Comparison of ENCODE assay signal across 8 cellular contexts in genomic region chr14:61320806-61321384, GRCh38. TPM values are rescaled to one million over a fixed set of nuclear protein-coding genes. Genes with fewer than 3 reads are reported as not detected.
DNase-seq lines count a peak whose midpoint lies in the region; ATAC-seq and TF ChIP-seq lines count a peak whose summit lies in the region.

No MANE protein-coding gene starts in this region.

- no peaks in the 10 kb centered on the region for H3K36me3 Mint-ChIP-seq in neural crest cell (ENCODE audit: low read depth)

- peaks cover 3% of the 10 kb centered on the region for H3K9me3 Mint-ChIP-seq in neural crest cell

- H3K4me1 Mint-ChIP-seq in neural crest cell = peaks cover 3% of the 10 kb centered on the region

- peaks cover 40% of the 10 kb centered on the region for H3K27me3 Mint-ChIP-seq in neural crest cell (ENCODE audit: low read depth)

- TF ChIP-seq CTCF in neural crest cell (conservative IDR thresholded peaks at IDR 0.05) = no peak

- peak overlapping the region; percentile 58 for H3K4me3 Mint-ChIP-seq in neural crest cell

- DNase-seq in Caki2 (ENCODE audit: low read depth) (peak; percentile 7), NCI-H748 (lab: John Stamatoyannopoulos, UW; ENCODE audit: unreplicated experiment) (peak; percentile 68), epithelial cell of prostate (ENCODE audit: low read depth, low spot score) (peak; percentile 16), neural crest cell (ENCODE audit: low read depth, low spot score) (no peak), cerebellar nuclear complex (lab: John Stamatoyannopoulos, UW) (no peak), dedifferentiated amniotic fluid mesenchymal stem cell (ENCODE audit: extremely low spot score) (no peak), NCI-H1092 (lab: John Stamatoyannopoulos, UW) (no peak)

- no peak overlapping the region for H3K27ac Mint-ChIP-seq in neural crest cell (ENCODE audit: unreplicated experiment)

- in situ Hi-C loops in Caki2 (cut with HindIII; ENCODE audit: low pct_unique_long_range_greater_than_20kb, low sequenced_read_pairs) = no loop called here

- H3K27ac ChIP-seq in epithelial cell of prostate = peak overlapping the region; percentile 88

- ATAC-seq in HG02885 (IDR thresholded peaks at IDR 0.05; ENCODE audit: poor library complexity, unreplicated experiment) = no peak

RNA-seq across cellular contexts. Expression of gene PRKCH, which starts 0.5 kb away (rescaled TPM):
- 0.14 and 1.6 TPM in 2 replicates for total RNA-seq in Caki2 (2014; rRNA removed; shearing (Covaris generic); ENCODE audit: low replicate concordance)
- 0.30 and 0.61 TPM in 2 replicates for total RNA-seq in neural crest cell

RNA-seq across cellular contexts. Expression of gene TMEM30B, which starts 39.8 kb away (rescaled TPM):
- total RNA-seq in Caki2 (2014; rRNA removed; shearing (Covaris generic); ENCODE audit: low replicate concordance) = not detected in 2 replicates
- 0.07 TPM in 1 of 2 replicates, not detected in the other for total RNA-seq in neural crest cell

Comparison
In these comparisons a context has a peak if more than half of its experiments do, and no peak if none do; other contexts are left out.
1. DNase-seq: peak in Caki2 (single experiment), NCI-H748 (single experiment) and epithelial cell of prostate (single experiment); none in neural crest cell (single experiment), cerebellar nuclear complex (0 of 2), dedifferentiated amniotic fluid mesenchymal stem cell (single experiment) and NCI-H1092 (single experiment).